ENCODE assay signal across 10 cellular contexts in genomic region chr9:92609142-92609500, GRCh38.
DNase-seq lines count a peak whose midpoint lies in the region; ATAC-seq and TF ChIP-seq lines count a peak whose summit lies in the region.
"Had no signal": no experiment of that assay in that cellular context is flagged by ENCODE, and none has a peak within 500 bp of the region (broad histone marks: within the 10 kb centered on the region; RNA-seq: fewer than 3 reads in every experiment).

No MANE protein-coding gene starts in this region.

- no peak overlapping the region for H2BK20ac ChIP-seq in H9 (ENCODE audit: low read depth, low read length, poor library complexity, severe bottlenecking)

- H4K8ac ChIP-seq in H9 (replicated peaks; ENCODE audit: insufficient read length, low read depth, low read length), result no peak overlapping the region

- H2AK5ac ChIP-seq in H9 (ENCODE audit: insufficient read length, low read length), result no peak overlapping the region

- H2BK5ac ChIP-seq in H9 (ENCODE audit: insufficient read length, low read length), result no peak overlapping the region

- H4K5ac ChIP-seq in H9 (ENCODE audit: insufficient read length, low read depth, low read length), result no peak overlapping the region

- H2BK15ac ChIP-seq in H9 (ENCODE audit: low read depth, low read length), result no peak overlapping the region

- ATAC-seq in RWPE2 (ENCODE audit: low read depth) (0 out of 3 replicates have a peak, but pooled peaks have one; percentile 7), gastrocnemius medialis (no peak), left colon (no peak), foreskin keratinocyte (no peak), HG03175 (IDR thresholded peaks at IDR 0.05; ENCODE audit: unreplicated experiment) (no peak), HG02571 (IDR thresholded peaks at IDR 0.05; ENCODE audit: unreplicated experiment) (no peak)

- H2BK120ac ChIP-seq in H9 (ENCODE audit: low read depth, low read length, poor library complexity, severe bottlenecking), result no peak overlapping the region

- DNase-seq in H9, result no peak
- no peak for DNase-seq in RWPE2 (ENCODE audit: low spot score)
- no peak for DNase-seq in hepatocyte (ENCODE audit: low spot score)
- no peak for DNase-seq in gastrocnemius medialis
- DNase-seq in left colon, result no peak
- DNase-seq in foreskin keratinocyte, result no peak
- DNase-seq: activated CD4-positive, CD25-positive, alpha-beta regulatory T cell treated with anti-CD3 and anti-CD28 coated beads, Interleukin-2, amount 50 U/mL, for 72 hours; NCI-H1105 had no signal

- H3K4me1 ChIP-seq in H9 (ENCODE audit: insufficient read depth, low read length), result no peaks in the 10 kb centered on the region
- H3K4me1 ChIP-seq in RWPE2 (ENCODE audit: insufficient read depth, poor library complexity, severe bottlenecking), result no peaks in the 10 kb centered on the region
- peaks cover 3% of the 10 kb centered on the region for H3K4me1 ChIP-seq in hepatocyte (ENCODE audit: insufficient read depth)
- peaks cover 13 to 26% of the 10 kb centered on the region in 2 donors for H3K4me1 ChIP-seq in gastrocnemius medialis
- no peaks in the 10 kb centered on the region for H3K4me1 ChIP-seq in foreskin keratinocyte

- H3K4ac ChIP-seq in H9 (ENCODE audit: low read depth, low read length), result no peak overlapping the region

- H3K79me2 ChIP-seq in H9 (ENCODE audit: insufficient read depth, low read length) (no peaks in the 10 kb centered on the region), hepatocyte (no peaks in the 10 kb centered on the region)

- H3K4me2 ChIP-seq in H9 (ENCODE audit: insufficient read depth, insufficient read length, low read length), result no peak overlapping the region
- H3K4me2 ChIP-seq in hepatocyte, result no peak overlapping the region

- H3K79me1 ChIP-seq in H9 (ENCODE audit: insufficient read depth, low read depth, low read length, poor library complexity, severe bottlenecking), result no peaks in the 10 kb centered on the region

- no peak for TF ChIP-seq CTCF in H9 (conservative IDR thresholded peaks at IDR 0.05)
- TF ChIP-seq CTCF in RWPE2 (IDR thresholded peaks at IDR 0.05; ENCODE audit: poor library complexity, severe bottlenecking), result no peak
- TF ChIP-seq CTCF in hepatocyte (IDR thresholded peaks at IDR 0.05; ENCODE audit: poor library complexity), result no peak
- no peak for TF ChIP-seq CTCF in gastrocnemius medialis (IDR thresholded peaks at IDR 0.05 in 4 of 5, conservative IDR thresholded peaks at IDR 0.05 in 1 of 5)
- TF ChIP-seq CTCF in foreskin keratinocyte (conservative IDR thresholded peaks at IDR 0.05), result no peak

- no peaks in the 10 kb centered on the region for H3K23me2 ChIP-seq in H9 (ENCODE audit: insufficient read length, low read depth, low read length, poor library complexity, severe bottlenecking)

- peak overlapping the region in 2 of 3 experiments; percentile 32 to 74; a peak in 3 of 7 replicates for H3K27ac Mint-ChIP-seq in H9

- intact Hi-C loops in gastrocnemius medialis (cut with DNase I; ENCODE audit: low total_unique reads), result no loop called here
- intact Hi-C loops in left colon (cut with DNase I, micrococcal nuclease), result no loop called here

- no peak overlapping the region for H2AFZ ChIP-seq in H9 (ENCODE audit: low read length)
- no peak overlapping the region for H2AFZ ChIP-seq in hepatocyte

- H3K56ac ChIP-seq in H9 (ENCODE audit: insufficient read length, low read depth, low read length), result no peak overlapping the region

- H4K91ac ChIP-seq in H9 (ENCODE audit: insufficient read length, low read depth, low read length), result no peak overlapping the region

- no peak overlapping the region; the same call in 1 of the 2 replicates for H3K14ac ChIP-seq in H9 (ENCODE audit: insufficient read depth, low read length)

- H4K20me1 ChIP-seq in H9 (ENCODE audit: control insufficient read depth, insufficient read depth, insufficient read length) (no peaks in the 10 kb centered on the region), hepatocyte (ENCODE audit: insufficient read depth, poor library complexity, severe bottlenecking) (no peaks in the 10 kb centered on the region)

- peaks cover 11 to 13% of the 10 kb centered on the region in 2 experiments; a peak in 4 of 5 replicates for H3K9me3 Mint-ChIP-seq in H9

- H3K27me3 Mint-ChIP-seq in H9 (ENCODE audit: low read depth), result no peaks in the 10 kb centered on the region

- H3K9me3 ChIP-seq in H9 (ENCODE audit: control insufficient read depth, low read depth, low read length), result no peaks in the 10 kb centered on the region
- H3K9me3 ChIP-seq in RWPE2 (ENCODE audit: severe bottlenecking), result no peaks in the 10 kb centered on the region
- H3K9me3 ChIP-seq in hepatocyte (ENCODE audit: low read depth), result no peaks in the 10 kb centered on the region
- H3K9me3 ChIP-seq in gastrocnemius medialis, result no peaks in the 10 kb centered on the region

- H3K23ac ChIP-seq in H9 (ENCODE audit: insufficient read length, low read depth, low read length), result no peak overlapping the region

- H3K4me3 ChIP-seq in RWPE2 (ENCODE audit: severe bottlenecking), result no peak overlapping the region
- no peak overlapping the region for H3K4me3 ChIP-seq in hepatocyte
- H3K4me3 ChIP-seq in gastrocnemius medialis, result no peak overlapping the region

- H3K27ac ChIP-seq in H9 (ENCODE audit: insufficient read length, low read depth, low read length) (no peak overlapping the region), RWPE2 (ENCODE audit: poor library complexity, severe bottlenecking) (no peak overlapping the region), hepatocyte (peak overlapping the region; percentile 50), gastrocnemius medialis (peak overlapping the region; percentile 34 to 74 (median 59)), foreskin keratinocyte (no peak overlapping the region)

- H2BK12ac ChIP-seq in H9 (ENCODE audit: insufficient read length, low read depth, low read length), result no peak overlapping the region

- H3K36me3 ChIP-seq in RWPE2 (ENCODE audit: low read depth) (peaks cover 9% of the 10 kb centered on the region), hepatocyte (replicated peaks; ENCODE audit: insufficient read depth, low read depth) (peaks cover 3% of the 10 kb centered on the region), gastrocnemius medialis (peaks cover 0 to 13% of the 10 kb centered on the region in 2 donors)

- H3K9ac ChIP-seq in H9 (ENCODE audit: extremely low read depth, insufficient read length, low read length), result no peak overlapping the region

- no CpG with 5 or more reads among the region's 5 CpGs for WGBS in H9 (ENCODE audit: extremely low coverage, insufficient read length, low lambda C conversion rate)
- 74% methylated on average over 5 of the region's 5 CpGs for WGBS in hepatocyte (ENCODE audit: low lambda C conversion rate, missing lambda C conversion rate)

- TF ChIP-seq POLR2A in gastrocnemius medialis (IDR thresholded peaks at IDR 0.05), result no peak

- peaks cover 0 to 7% of the 10 kb centered on the region in 2 experiments; a peak in 1 of 4 replicates for H3K4me1 Mint-ChIP-seq in H9

- H3K4me3 Mint-ChIP-seq in H9, result no peak overlapping the region

- no peaks in the 10 kb centered on the region for H3K9me2 ChIP-seq in hepatocyte (replicated peaks; ENCODE audit: insufficient read depth)

- in situ Hi-C loops in gastrocnemius medialis (cut with MboI; ENCODE audit: low sequenced_read_pairs in 4 of 4), result loop anchor here in 1 of 4 donors (25.0 kb wide), 1 partner anchor 97 kb away; no protein-coding TSS in a partner anchor

- H3K18ac ChIP-seq in H9 (ENCODE audit: insufficient read length, low read depth, low read length), result no peak overlapping the region

- H3T11ph ChIP-seq in H9 (ENCODE audit: low read length), result no peak overlapping the region

- peaks cover 5 to 23% (median 9%) of the 10 kb centered on the region in 3 experiments for H3K36me3 Mint-ChIP-seq in H9 (ENCODE audit: insufficient read depth in 1 of 3, low read depth in 3 of 3)

- no peaks in the 10 kb centered on the region for H3K27me3 ChIP-seq in H9 (ENCODE audit: insufficient read depth, low read length)
- no peaks in the 10 kb centered on the region for H3K27me3 ChIP-seq in RWPE2 (ENCODE audit: insufficient read depth, poor library complexity, severe bottlenecking)
- H3K27me3 ChIP-seq in hepatocyte, result no peaks in the 10 kb centered on the region
- H3K27me3 ChIP-seq in gastrocnemius medialis, result no peaks in the 10 kb centered on the region
- no peaks in the 10 kb centered on the region for H3K27me3 ChIP-seq in foreskin keratinocyte

Comparison
In these comparisons a context has a peak if more than half of its experiments do, and no peak if none do; other contexts are left out.
1. H3K27ac ChIP-seq: peak in hepatocyte (single experiment) and gastrocnemius medialis (4 of 4); none in H9 (single experiment), RWPE2 (single experiment) and foreskin keratinocyte (single experiment).